ENCODE assay signal across 8 cellular contexts in the genomic region with DNA sequence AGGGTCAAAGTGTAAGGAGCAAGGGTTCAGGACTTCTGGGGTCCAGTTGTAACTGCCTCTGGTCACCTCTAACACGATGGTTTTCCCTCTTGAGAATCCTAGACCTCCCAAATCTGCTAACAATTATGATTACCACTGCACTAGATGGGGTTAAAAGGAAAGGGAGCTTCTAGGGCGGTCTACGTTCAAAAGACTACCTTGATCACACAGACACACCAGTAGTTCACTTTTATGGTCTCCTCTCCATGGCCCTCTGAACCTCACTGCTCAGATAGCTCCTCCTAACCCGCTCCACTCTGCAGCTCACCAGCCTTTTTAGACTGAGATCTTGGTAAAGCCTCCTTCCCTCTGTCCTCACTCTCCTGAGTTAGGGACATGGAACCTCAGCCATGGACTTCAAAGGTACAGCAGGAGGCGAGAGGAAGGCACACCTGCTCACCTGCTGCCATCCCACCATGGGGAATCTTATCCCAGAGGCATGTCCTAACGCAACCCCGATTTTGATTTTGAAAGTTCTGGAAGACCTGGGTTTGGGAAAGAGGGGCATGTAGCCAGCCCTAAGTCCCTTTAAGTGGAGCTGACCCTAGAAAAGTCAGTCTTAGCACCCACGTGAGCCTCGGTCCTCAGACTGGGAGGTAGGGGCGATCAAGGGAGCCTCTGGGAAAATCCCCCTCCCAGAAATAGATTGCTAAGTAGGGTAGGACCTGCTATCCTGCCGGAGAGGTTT. TPM values are rescaled to one million over a fixed set of nuclear protein-coding genes. Genes with fewer than 3 reads are reported as not detected.
DNase-seq lines count a peak whose midpoint lies in the region; ATAC-seq and TF ChIP-seq lines count a peak whose summit lies in the region.

No MANE protein-coding gene starts in this region.

- H2AK5ac ChIP-seq in H9 (ENCODE audit: insufficient read length, low read length) = no peak overlapping the region

- WGBS in H9 (ENCODE audit: extremely low coverage, insufficient read length, low lambda C conversion rate) = no CpG with 5 or more reads among the region's 11 CpGs
- WGBS in right cardiac atrium = 51% methylated on average over 11 of the region's 11 CpGs

- H3K27me3 ChIP-seq in H9 (ENCODE audit: insufficient read depth, low read length) (no peaks in the 10 kb centered on the region), right cardiac atrium (ENCODE audit: control insufficient read depth, insufficient read depth) (no peaks in the 10 kb centered on the region), skeletal muscle tissue (ENCODE audit: control insufficient read depth in 3 of 3, insufficient read depth in 3 of 3, low read length in 3 of 3) (no peaks in the 10 kb centered on the region)

- H3K18ac ChIP-seq in H9 (ENCODE audit: insufficient read length, low read depth, low read length) = peak overlapping the region; percentile 72

- no peak for TF ChIP-seq CTCF in H9 (conservative IDR thresholded peaks at IDR 0.05)

- H3K9me3 ChIP-seq in H9 (ENCODE audit: control insufficient read depth, low read depth, low read length) (no peaks in the 10 kb centered on the region), right cardiac atrium (ENCODE audit: control insufficient read depth, low read length) (no peaks in the 10 kb centered on the region), skeletal muscle tissue (ENCODE audit: control insufficient read depth in 3 of 3, low read length in 3 of 3) (no peaks in the 10 kb centered on the region)

- H2AFZ ChIP-seq in H9 (ENCODE audit: low read length) = no peak overlapping the region

- peaks cover 15 to 20% (median 17%) of the 10 kb centered on the region in 3 experiments for H3K36me3 Mint-ChIP-seq in H9 (ENCODE audit: insufficient read depth in 1 of 3, low read depth in 3 of 3)

- H2BK5ac ChIP-seq in H9 (ENCODE audit: insufficient read length, low read length) = no peak overlapping the region

- no peak overlapping the region for H4K5ac ChIP-seq in H9 (ENCODE audit: insufficient read length, low read depth, low read length)

- H3T11ph ChIP-seq in H9 (ENCODE audit: low read length) = no peak overlapping the region

- no peak overlapping the region for H3K4ac ChIP-seq in H9 (ENCODE audit: low read depth, low read length)

- no peak for ATAC-seq in right cardiac atrium
- ATAC-seq in GM18861 (IDR thresholded peaks at IDR 0.05; ENCODE audit: unreplicated experiment) = no peak
- ATAC-seq in HG03442 (IDR thresholded peaks at IDR 0.05; ENCODE audit: unreplicated experiment) = no peak
- ATAC-seq in GM19452 (IDR thresholded peaks at IDR 0.05; ENCODE audit: unreplicated experiment) = no peak

- H3K9me3 Mint-ChIP-seq in H9 = no peaks in the 10 kb centered on the region; a peak in 1 of 5 replicates

- H3K79me2 ChIP-seq in H9 (ENCODE audit: insufficient read depth, low read length) = peaks cover 12% of the 10 kb centered on the region; the same call in 1 of the 2 replicates

- H4K91ac ChIP-seq in H9 (ENCODE audit: insufficient read length, low read depth, low read length) = no peak overlapping the region

- DNase-seq in H9 (no peak), SW480 (ENCODE audit: low spot score) (peak; percentile 23), right cardiac atrium (no peak), mucosa of gallbladder (ENCODE audit: low spot score) (no peak)

- H4K20me1 ChIP-seq in H9 (ENCODE audit: control insufficient read depth, insufficient read depth, insufficient read length) = peaks cover under 1% of the 10 kb centered on the region

- peaks cover 73 to 76% of the 10 kb centered on the region in 2 experiments for H3K4me1 Mint-ChIP-seq in H9

- H3K4me3 Mint-ChIP-seq in H9 = peak overlapping the region; percentile 79 to 92

- H3K9ac ChIP-seq in H9 (ENCODE audit: extremely low read depth, insufficient read length, low read length) (peak overlapping the region; percentile 53), skeletal muscle tissue (ENCODE audit: low read depth in 1 of 3, low read length in 3 of 3) (peak overlapping the region in 1 of 3 donors; percentile 40)

- peaks cover 4% of the 10 kb centered on the region for H3K79me1 ChIP-seq in H9 (ENCODE audit: insufficient read depth, low read depth, low read length, poor library complexity, severe bottlenecking)

- no peak overlapping the region for H3K56ac ChIP-seq in H9 (ENCODE audit: insufficient read length, low read depth, low read length)

- H3K4me2 ChIP-seq in H9 (ENCODE audit: insufficient read depth, insufficient read length, low read length) = peak overlapping the region; percentile 73

- H3K4me1 ChIP-seq in H9 (ENCODE audit: insufficient read depth, low read length) (peaks cover 22% of the 10 kb centered on the region), right cardiac atrium (ENCODE audit: control insufficient read depth, insufficient read depth, low read length) (peaks cover 3% of the 10 kb centered on the region), skeletal muscle tissue (ENCODE audit: control insufficient read depth in 3 of 3, insufficient read depth in 3 of 3, low read length in 3 of 3) (peaks cover 17 to 28% (median 23%) of the 10 kb centered on the region in 3 donors)

- no peak overlapping the region for H2BK15ac ChIP-seq in H9 (ENCODE audit: low read depth, low read length)

- H3K27me3 Mint-ChIP-seq in H9 (ENCODE audit: low read depth) = no peaks in the 10 kb centered on the region; the same call in 1 of the 2 replicates

- H2BK12ac ChIP-seq in H9 (ENCODE audit: insufficient read length, low read depth, low read length) = no peak overlapping the region

- H3K23me2 ChIP-seq in H9 (ENCODE audit: insufficient read length, low read depth, low read length, poor library complexity, severe bottlenecking) = peaks cover 12% of the 10 kb centered on the region

- peak overlapping the region; percentile 84 to 96 (median 85) for H3K27ac Mint-ChIP-seq in H9

- H3K4me3 ChIP-seq in right cardiac atrium (ENCODE audit: low read length) = peak overlapping the region; percentile 4
- H3K4me3 ChIP-seq in skeletal muscle tissue (ENCODE audit: low read length in 3 of 3) = peak overlapping the region; percentile 17 to 29 (median 24)

- no peak overlapping the region for H4K8ac ChIP-seq in H9 (replicated peaks; ENCODE audit: insufficient read length, low read depth, low read length)

- peak overlapping the region; percentile 85; the same call in 1 of the 2 replicates for H3K14ac ChIP-seq in H9 (ENCODE audit: insufficient read depth, low read length)

- H3K27ac ChIP-seq in H9 (ENCODE audit: insufficient read length, low read depth, low read length) (no peak overlapping the region), right cardiac atrium (ENCODE audit: low read length) (peak overlapping the region; percentile 74), skeletal muscle tissue (ENCODE audit: low read depth, low read length) (peak overlapping the region; percentile 67)

- H3K23ac ChIP-seq in H9 (ENCODE audit: insufficient read length, low read depth, low read length) = no peak overlapping the region

- intact Hi-C loops in right cardiac atrium (cut with DNase I) = no loop called here

- H2BK20ac ChIP-seq in H9 (ENCODE audit: low read depth, low read length, poor library complexity, severe bottlenecking) = no peak overlapping the region

- no peak overlapping the region for H2BK120ac ChIP-seq in H9 (ENCODE audit: low read depth, low read length, poor library complexity, severe bottlenecking)

- H3K36me3 ChIP-seq in skeletal muscle tissue (ENCODE audit: control insufficient read depth in 3 of 3, insufficient read depth in 3 of 3, low read length in 3 of 3) = peaks cover 0 to 7% (median 4%) of the 10 kb centered on the region in 3 donors

RNA-seq across cellular contexts. Expression of gene ZNF219, which starts 1.4 kb away (rescaled TPM):
- total RNA-seq in H9 (2021) (84.5 and 87.6 TPM in 2 replicates), right cardiac atrium (10 to 100 TPM; 49.1 to 62.4 (median 56.1) TPM), skeletal muscle tissue (5.2 TPM), mucosa of gallbladder (57.5 TPM)
- 68.6 TPM for polyA plus RNA-seq in right cardiac atrium

RNA-seq across cellular contexts. Expression of gene TMEM253, which starts 3.8 kb away (rescaled TPM):
- total RNA-seq in H9 (2021) (1.9 and 2.2 TPM in 2 replicates), right cardiac atrium (under 1 TPM; 0.28 to 0.63 (median 0.29) TPM), skeletal muscle tissue (not detected), mucosa of gallbladder (4.3 TPM)
- polyA plus RNA-seq in right cardiac atrium = 0.57 TPM

RNA-seq across cellular contexts. Expression of gene ARHGEF40, which starts 26.9 kb away (rescaled TPM):
- total RNA-seq in H9 (2021) (71.1 and 71.4 TPM in 2 replicates), right cardiac atrium (10 to 100 TPM; 19.8 to 25.8 (median 21.0) TPM), skeletal muscle tissue (32.4 TPM), mucosa of gallbladder (124 TPM)
- 15.1 TPM for polyA plus RNA-seq in right cardiac atrium

RNA-seq across cellular contexts. Expression of gene RNASE8, which starts 39.4 kb away (rescaled TPM):
- total RNA-seq in H9 (2021) (not detected in 2 replicates), right cardiac atrium (not detected), skeletal muscle tissue (not detected), mucosa of gallbladder (not detected)
- polyA plus RNA-seq in right cardiac atrium = not detected

RNA-seq across cellular contexts. Expression of gene RNASE7, which starts 54.9 kb away (rescaled TPM):
- total RNA-seq in H9 (2021) (not detected in 2 replicates), right cardiac atrium (not detected), skeletal muscle tissue (not detected), mucosa of gallbladder (22.1 TPM)
- polyA plus RNA-seq in right cardiac atrium = not detected
